18 cellular contexts compared by ENCODE assay signal in genomic region chr6:97174471-97174870, GRCh38.
DNase-seq lines count a peak whose midpoint lies in the region; FAIRE-seq and TF ChIP-seq lines count a peak whose summit lies in the region.
"Had no signal": no experiment of that assay in that cellular context is flagged by ENCODE, and none has a peak within 500 bp of the region (broad histone marks: within the 10 kb centered on the region; RNA-seq: fewer than 3 reads in every experiment).

No MANE protein-coding gene starts in this region.

- no peak overlapping the region for H3K4me3 Mint-ChIP-seq in Caco-2 (ENCODE audit: unreplicated experiment)
- H3K4me3 Mint-ChIP-seq: B cell; CD8-positive, alpha-beta T cell; IgD-negative memory B cell had no signal

- H3K9ac ChIP-seq in trophoblast cell (ENCODE audit: low read length), result no peak overlapping the region
- H3K9ac ChIP-seq: BLaER1 treated with 17β-estradiol and CSF1 and Interleukin-3, amounts not matched to agents 10 nM and 100 nM had no signal

- H3K27ac Mint-ChIP-seq in Caco-2 (ENCODE audit: unreplicated experiment), result peak overlapping the region; percentile 15
- H3K27ac Mint-ChIP-seq: B cell; CD8-positive, alpha-beta T cell had no signal

- no peak for TF ChIP-seq CTCF in Caco-2 (IDR thresholded peaks at IDR 0.05; ENCODE audit: insufficient read depth in 1 of 2, low read depth in 1 of 2, low read length in 1 of 2, severe bottlenecking in 1 of 2, unreplicated experiment in 1 of 2)

- H3K9me3 ChIP-seq in Caco-2, result no peaks in the 10 kb centered on the region
- no peaks in the 10 kb centered on the region for H3K9me3 ChIP-seq in trophoblast cell (ENCODE audit: insufficient read depth, low read depth, low read length)
- H3K9me3 ChIP-seq: BLaER1 treated with 17β-estradiol and CSF1 and Interleukin-3, amounts not matched to agents 10 nM and 100 nM had no signal

- H2BK12ac ChIP-seq in trophoblast cell (ENCODE audit: low read length), result no peak overlapping the region

- intact Hi-C loops in Caco-2 (cut with micrococcal nuclease; ENCODE audit: unreplicated experiment), result no loop called here

- H2AK5ac ChIP-seq in trophoblast cell (ENCODE audit: low read length), result no peak overlapping the region

- H4K8ac ChIP-seq in trophoblast cell (ENCODE audit: low read depth, low read length), result no peak overlapping the region

- H3K36me3 ChIP-seq in Caco-2 (ENCODE audit: control insufficient read depth, insufficient read depth, low read length), result no peaks in the 10 kb centered on the region
- H3K36me3 ChIP-seq in trophoblast cell (ENCODE audit: control insufficient read depth in 1 of 2, insufficient read depth in 2 of 2, low read length in 2 of 2), result peaks cover 0 to 1% of the 10 kb centered on the region in 2 experiments

- DNase-seq in Caco-2 (no peak), SK-MEL-5 (ENCODE audit: low read depth, low spot score) (peak; percentile 74), foreskin melanocyte (peak; percentile 78), trophoblast cell (peak; percentile 68 to 83), Kasumi-1 (lab: John Stamatoyannopoulos, UW) (no peak), GM12891 (ENCODE audit: insufficient read length, low spot score) (no peak), UCSD-AML1 (lab: John Stamatoyannopoulos, UW; ENCODE audit: unreplicated experiment) (no peak)
- DNase-seq: CD8-positive, alpha-beta T cell; COR-L47; GOT3; H7 had no signal

- no peak overlapping the region for H3K4ac ChIP-seq in trophoblast cell (ENCODE audit: low read depth, low read length)

- no peak overlapping the region for H3K27ac ChIP-seq in trophoblast cell (ENCODE audit: low read depth, low read length)
- H3K27ac ChIP-seq: BLaER1 treated with 17β-estradiol and CSF1 and Interleukin-3, amounts not matched to agents 10 nM and 100 nM had no signal

- H2BK5ac ChIP-seq in trophoblast cell (ENCODE audit: low read depth, low read length, poor library complexity), result no peak overlapping the region

- no peaks in the 10 kb centered on the region for H3K27me3 Mint-ChIP-seq in Caco-2 (ENCODE audit: insufficient read depth, unreplicated experiment)
- H3K27me3 Mint-ChIP-seq: B cell, IgD-negative memory B cell had no signal

- no peak overlapping the region for H3K23ac ChIP-seq in trophoblast cell (ENCODE audit: low read length)

- CTCF ChIA-PET in Caco-2 (lab: Charles Lee), result no interaction called here

- no peak overlapping the region for H3K14ac ChIP-seq in trophoblast cell (ENCODE audit: low read length)

- H3K4me3 ChIP-seq in Caco-2 (ENCODE audit: low read depth, low read length) (no peak overlapping the region), trophoblast cell (ENCODE audit: low read depth, low read length) (no peak overlapping the region)
- H3K4me3 ChIP-seq: BLaER1 treated with 17β-estradiol and CSF1 and Interleukin-3, amounts not matched to agents 10 nM and 100 nM had no signal

- H3K9me3 Mint-ChIP-seq in Caco-2 (ENCODE audit: unreplicated experiment), result peaks cover 20% of the 10 kb centered on the region
- H3K9me3 Mint-ChIP-seq: CD8-positive, alpha-beta T cell had no signal

- H3K79me2 ChIP-seq in trophoblast cell (ENCODE audit: control insufficient read depth, insufficient read depth, low read length, poor library complexity), result no peaks in the 10 kb centered on the region

- POLR2A ChIA-PET in Caco-2 (lab: Charles Lee), result no interaction called here

- peaks cover 16% of the 10 kb centered on the region for H3K36me3 Mint-ChIP-seq in Caco-2 (ENCODE audit: insufficient read depth, unreplicated experiment)

- H2AFZ ChIP-seq in trophoblast cell (ENCODE audit: insufficient read depth, low read length, poor library complexity), result no peak overlapping the region

- H3K27me3 ChIP-seq in Caco-2 (replicated peaks; ENCODE audit: control insufficient read depth, insufficient read depth, low read length) (no peaks in the 10 kb centered on the region), trophoblast cell (ENCODE audit: insufficient read depth, low read length) (no peaks in the 10 kb centered on the region)
- H3K27me3 ChIP-seq: BLaER1 treated with 17β-estradiol and CSF1 and Interleukin-3, amounts not matched to agents 10 nM and 100 nM had no signal

- peaks cover 32% of the 10 kb centered on the region for H3K4me1 Mint-ChIP-seq in Caco-2 (ENCODE audit: low read depth, unreplicated experiment)
- H3K4me1 Mint-ChIP-seq: B cell, IgD-negative memory B cell had no signal

- FAIRE-seq in GM12891 (lab: Jason Lieb, UNC), result no peak
- FAIRE-seq: D721Med, GM12892, GM18507, HepG2 had no signal

- in situ Hi-C loops in SK-MEL-5 (cut with HindIII; ENCODE audit: low pct_unique_long_range_greater_than_20kb, low sequenced_read_pairs), result no loop called here

- no peak for TF ChIP-seq POLR2A in GM12891 (IDR thresholded peaks at IDR 0.05; ENCODE audit: low read depth, low read length)

- no TSS peak for BruUV-seq in Caco-2 (replicated peaks; lab: Mats Ljungman, UMichigan)

- no CpG with 5 or more reads among the region's 2 CpGs for WGBS in trophoblast cell (ENCODE audit: extremely low coverage, insufficient coverage, insufficient read length)

- H2BK120ac ChIP-seq in trophoblast cell (ENCODE audit: insufficient read depth, low read length, poor library complexity), result no peak overlapping the region

- no peak overlapping the region for H3K18ac ChIP-seq in trophoblast cell (ENCODE audit: low read length)

- no peak overlapping the region for H4K91ac ChIP-seq in trophoblast cell (ENCODE audit: low read depth, low read length)

- no peak overlapping the region for H4K12ac ChIP-seq in trophoblast cell (ENCODE audit: low read depth, low read length)

- H3K4me1 ChIP-seq in Caco-2 (peaks cover 36% of the 10 kb centered on the region), trophoblast cell (ENCODE audit: control insufficient read depth in 1 of 2, insufficient read depth in 2 of 2, low read length in 2 of 2) (no peaks in the 10 kb centered on the region)
- H3K4me1 ChIP-seq: BLaER1 treated with 17β-estradiol and CSF1 and Interleukin-3, amounts not matched to agents 10 nM and 100 nM had no signal

- H3K4me2 ChIP-seq in trophoblast cell (ENCODE audit: low read length), result no peak overlapping the region
- H3K4me2 ChIP-seq: BLaER1 treated with 17β-estradiol and CSF1 and Interleukin-3, amounts not matched to agents 10 nM and 100 nM had no signal

- H3K79me1 ChIP-seq in trophoblast cell (ENCODE audit: low read length), result no peaks in the 10 kb centered on the region

TF ChIP-seq in GM12891, 5 proteins besides CTCF, POLR2A, EP300 and RAD21:
- TF ChIP-seq TAF1 (IDR thresholded peaks at IDR 0.05; ENCODE audit: low read depth, low read length) (no peak), SPI1 (IDR thresholded peaks at IDR 0.05; ENCODE audit: low read depth, low read length) (no peak), PAX5 (IDR thresholded peaks at IDR 0.05; ENCODE audit: insufficient read depth, low read length, severe bottlenecking) (no peak), POLR2AphosphoS5 (IDR thresholded peaks at IDR 0.05; ENCODE audit: low read depth, low read length) (no peak), POU2F2 (IDR thresholded peaks at IDR 0.05; ENCODE audit: low read depth, low read length) (no peak)
TF ChIP-seq in GM12891: peak in this region for 0.

Comparison
In these comparisons a context has a peak if more than half of its experiments do, and no peak if none do; other contexts are left out.
1. DNase-seq: peak in SK-MEL-5 (single experiment), foreskin melanocyte (single experiment) and trophoblast cell (2 of 2); none in Caco-2 (0 of 2), Kasumi-1 (0 of 2), GM12891 (single experiment) and UCSD-AML1 (single experiment).